ENCODE assay signal across 1 cellular context in the genomic region with DNA sequence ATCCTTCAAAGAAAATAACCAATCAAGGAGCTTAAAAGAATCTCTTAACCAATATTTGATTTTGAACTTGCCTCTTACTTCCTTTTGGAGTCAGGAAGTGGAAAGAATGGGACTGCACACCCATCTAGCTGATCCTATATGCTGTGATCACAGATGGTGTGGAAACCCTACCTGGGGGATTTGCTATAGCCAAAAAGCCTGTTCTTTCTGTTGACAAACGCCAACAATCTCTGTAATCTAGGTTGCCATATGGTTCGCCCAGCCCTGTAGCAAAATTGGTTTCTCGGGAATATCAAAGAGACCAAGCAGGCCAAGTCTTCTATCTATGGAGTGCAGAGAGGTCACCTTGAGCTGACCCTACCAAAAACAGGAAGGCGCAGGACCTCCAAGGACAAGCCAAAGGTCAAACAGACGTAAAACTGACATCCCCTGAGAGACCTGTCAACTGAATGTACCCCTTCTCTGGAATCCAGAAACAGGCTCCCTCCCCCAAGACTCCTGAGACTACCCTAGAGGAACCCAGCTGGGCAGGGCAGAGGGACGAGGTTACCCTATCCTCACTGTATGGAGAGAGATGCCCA.
TF ChIP-seq lines count a peak whose summit lies in the region.

No MANE protein-coding gene starts in this region.

TF ChIP-seq in GM23338, 12 proteins besides CTCF, POLR2A, EP300 and RAD21 (continued from another document):
- TF ChIP-seq, protein P1, sequence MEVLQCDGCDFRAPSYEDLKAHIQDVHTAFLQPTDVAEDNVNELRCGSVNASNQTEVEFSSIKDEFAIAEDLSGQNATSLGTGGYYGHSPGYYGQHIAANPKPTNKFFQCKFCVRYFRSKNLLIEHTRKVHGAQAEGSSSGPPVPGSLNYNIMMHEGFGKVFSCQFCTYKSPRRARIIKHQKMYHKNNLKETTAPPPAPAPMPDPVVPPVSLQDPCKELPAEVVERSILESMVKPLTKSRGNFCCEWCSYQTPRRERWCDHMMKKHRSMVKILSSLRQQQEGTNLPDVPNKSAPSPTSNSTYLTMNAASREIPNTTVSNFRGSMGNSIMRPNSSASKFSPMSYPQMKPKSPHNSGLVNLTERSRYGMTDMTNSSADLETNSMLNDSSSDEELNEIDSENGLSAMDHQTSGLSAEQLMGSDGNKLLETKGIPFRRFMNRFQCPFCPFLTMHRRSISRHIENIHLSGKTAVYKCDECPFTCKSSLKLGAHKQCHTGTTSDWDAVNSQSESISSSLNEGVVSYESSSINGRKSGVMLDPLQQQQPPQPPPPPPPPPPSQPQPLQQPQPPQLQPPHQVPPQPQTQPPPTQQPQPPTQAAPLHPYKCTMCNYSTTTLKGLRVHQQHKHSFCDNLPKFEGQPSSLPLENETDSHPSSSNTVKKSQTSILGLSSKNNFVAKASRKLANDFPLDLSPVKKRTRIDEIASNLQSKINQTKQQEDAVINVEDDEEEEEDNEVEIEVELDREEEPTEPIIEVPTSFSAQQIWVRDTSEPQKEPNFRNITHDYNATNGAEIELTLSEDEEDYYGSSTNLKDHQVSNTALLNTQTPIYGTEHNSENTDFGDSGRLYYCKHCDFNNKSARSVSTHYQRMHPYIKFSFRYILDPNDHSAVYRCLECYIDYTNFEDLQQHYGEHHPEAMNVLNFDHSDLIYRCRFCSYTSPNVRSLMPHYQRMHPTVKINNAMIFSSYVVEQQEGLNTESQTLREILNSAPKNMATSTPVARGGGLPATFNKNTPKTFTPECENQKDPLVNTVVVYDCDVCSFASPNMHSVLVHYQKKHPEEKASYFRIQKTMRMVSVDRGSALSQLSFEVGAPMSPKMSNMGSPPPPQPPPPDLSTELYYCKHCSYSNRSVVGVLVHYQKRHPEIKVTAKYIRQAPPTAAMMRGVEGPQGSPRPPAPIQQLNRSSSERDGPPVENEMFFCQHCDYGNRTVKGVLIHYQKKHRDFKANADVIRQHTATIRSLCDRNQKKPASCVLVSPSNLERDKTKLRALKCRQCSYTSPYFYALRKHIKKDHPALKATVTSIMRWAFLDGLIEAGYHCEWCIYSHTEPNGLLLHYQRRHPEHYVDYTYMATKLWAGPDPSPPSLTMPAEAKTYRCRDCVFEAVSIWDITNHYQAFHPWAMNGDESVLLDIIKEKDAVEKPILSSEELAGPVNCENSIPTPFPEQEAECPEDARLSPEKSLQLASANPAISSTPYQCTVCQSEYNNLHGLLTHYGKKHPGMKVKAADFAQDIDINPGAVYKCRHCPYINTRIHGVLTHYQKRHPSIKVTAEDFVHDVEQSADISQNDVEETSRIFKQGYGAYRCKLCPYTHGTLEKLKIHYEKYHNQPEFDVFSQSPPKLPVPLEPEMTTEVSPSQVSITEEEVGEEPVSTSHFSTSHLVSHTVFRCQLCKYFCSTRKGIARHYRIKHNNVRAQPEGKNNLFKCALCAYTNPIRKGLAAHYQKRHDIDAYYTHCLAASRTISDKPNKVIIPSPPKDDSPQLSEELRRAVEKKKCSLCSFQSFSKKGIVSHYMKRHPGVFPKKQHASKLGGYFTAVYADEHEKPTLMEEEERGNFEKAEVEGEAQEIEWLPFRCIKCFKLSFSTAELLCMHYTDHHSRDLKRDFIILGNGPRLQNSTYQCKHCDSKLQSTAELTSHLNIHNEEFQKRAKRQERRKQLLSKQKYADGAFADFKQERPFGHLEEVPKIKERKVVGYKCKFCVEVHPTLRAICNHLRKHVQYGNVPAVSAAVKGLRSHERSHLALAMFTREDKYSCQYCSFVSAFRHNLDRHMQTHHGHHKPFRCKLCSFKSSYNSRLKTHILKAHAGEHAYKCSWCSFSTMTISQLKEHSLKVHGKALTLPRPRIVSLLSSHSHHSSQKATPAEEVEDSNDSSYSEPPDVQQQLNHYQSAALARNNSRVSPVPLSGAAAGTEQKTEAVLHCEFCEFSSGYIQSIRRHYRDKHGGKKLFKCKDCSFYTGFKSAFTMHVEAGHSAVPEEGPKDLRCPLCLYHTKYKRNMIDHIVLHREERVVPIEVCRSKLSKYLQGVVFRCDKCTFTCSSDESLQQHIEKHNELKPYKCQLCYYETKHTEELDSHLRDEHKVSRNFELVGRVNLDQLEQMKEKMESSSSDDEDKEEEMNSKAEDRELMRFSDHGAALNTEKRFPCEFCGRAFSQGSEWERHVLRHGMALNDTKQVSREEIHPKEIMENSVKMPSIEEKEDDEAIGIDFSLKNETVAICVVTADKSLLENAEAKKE (CRISPR knock-in tag; IDR thresholded peaks at IDR 0.05), result no peak
- TF ChIP-seq, protein P2, sequence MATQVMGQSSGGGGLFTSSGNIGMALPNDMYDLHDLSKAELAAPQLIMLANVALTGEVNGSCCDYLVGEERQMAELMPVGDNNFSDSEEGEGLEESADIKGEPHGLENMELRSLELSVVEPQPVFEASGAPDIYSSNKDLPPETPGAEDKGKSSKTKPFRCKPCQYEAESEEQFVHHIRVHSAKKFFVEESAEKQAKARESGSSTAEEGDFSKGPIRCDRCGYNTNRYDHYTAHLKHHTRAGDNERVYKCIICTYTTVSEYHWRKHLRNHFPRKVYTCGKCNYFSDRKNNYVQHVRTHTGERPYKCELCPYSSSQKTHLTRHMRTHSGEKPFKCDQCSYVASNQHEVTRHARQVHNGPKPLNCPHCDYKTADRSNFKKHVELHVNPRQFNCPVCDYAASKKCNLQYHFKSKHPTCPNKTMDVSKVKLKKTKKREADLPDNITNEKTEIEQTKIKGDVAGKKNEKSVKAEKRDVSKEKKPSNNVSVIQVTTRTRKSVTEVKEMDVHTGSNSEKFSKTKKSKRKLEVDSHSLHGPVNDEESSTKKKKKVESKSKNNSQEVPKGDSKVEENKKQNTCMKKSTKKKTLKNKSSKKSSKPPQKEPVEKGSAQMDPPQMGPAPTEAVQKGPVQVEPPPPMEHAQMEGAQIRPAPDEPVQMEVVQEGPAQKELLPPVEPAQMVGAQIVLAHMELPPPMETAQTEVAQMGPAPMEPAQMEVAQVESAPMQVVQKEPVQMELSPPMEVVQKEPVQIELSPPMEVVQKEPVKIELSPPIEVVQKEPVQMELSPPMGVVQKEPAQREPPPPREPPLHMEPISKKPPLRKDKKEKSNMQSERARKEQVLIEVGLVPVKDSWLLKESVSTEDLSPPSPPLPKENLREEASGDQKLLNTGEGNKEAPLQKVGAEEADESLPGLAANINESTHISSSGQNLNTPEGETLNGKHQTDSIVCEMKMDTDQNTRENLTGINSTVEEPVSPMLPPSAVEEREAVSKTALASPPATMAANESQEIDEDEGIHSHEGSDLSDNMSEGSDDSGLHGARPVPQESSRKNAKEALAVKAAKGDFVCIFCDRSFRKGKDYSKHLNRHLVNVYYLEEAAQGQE (IDR thresholded peaks at IDR 0.05; ENCODE audit: unreplicated experiment), result no peak
- TF ChIP-seq ZNF331 (CRISPR knock-in tag; IDR thresholded peaks at IDR 0.05; ENCODE audit: low read depth) (no peak), JUNB (IDR thresholded peaks at IDR 0.05; ENCODE audit: unreplicated experiment) (no peak), STAT1 (IDR thresholded peaks at IDR 0.05; ENCODE audit: unreplicated experiment) (no peak), ZNF114 (CRISPR knock-in tag; IDR thresholded peaks at IDR 0.05) (no peak)
- TF ChIP-seq, protein P3, sequence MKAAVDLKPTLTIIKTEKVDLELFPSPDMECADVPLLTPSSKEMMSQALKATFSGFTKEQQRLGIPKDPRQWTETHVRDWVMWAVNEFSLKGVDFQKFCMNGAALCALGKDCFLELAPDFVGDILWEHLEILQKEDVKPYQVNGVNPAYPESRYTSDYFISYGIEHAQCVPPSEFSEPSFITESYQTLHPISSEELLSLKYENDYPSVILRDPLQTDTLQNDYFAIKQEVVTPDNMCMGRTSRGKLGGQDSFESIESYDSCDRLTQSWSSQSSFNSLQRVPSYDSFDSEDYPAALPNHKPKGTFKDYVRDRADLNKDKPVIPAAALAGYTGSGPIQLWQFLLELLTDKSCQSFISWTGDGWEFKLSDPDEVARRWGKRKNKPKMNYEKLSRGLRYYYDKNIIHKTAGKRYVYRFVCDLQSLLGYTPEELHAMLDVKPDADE (IDR thresholded peaks at IDR 0.05), result no peak
TF ChIP-seq in GM23338: peak in this region for 0.
